ENCODE assay signal across 27 cellular contexts in genomic region chr1:53067886-53068285, GRCh38. TPM values are rescaled to one million over a fixed set of nuclear protein-coding genes. Genes with fewer than 3 reads are reported as not detected.
"Had no signal": no experiment of that assay in that cellular context is flagged by ENCODE, and none has a peak within 500 bp of the region (broad histone marks: within the 10 kb centered on the region; RNA-seq: fewer than 3 reads in every experiment).

No MANE protein-coding gene starts in this region.

- H2AFZ ChIP-seq: hepatocyte had no signal

- H3K79me2 ChIP-seq: hepatocyte had no signal

- H3K27ac Mint-ChIP-seq: mesothelial cell of epicardium; natural killer cell; nephron progenitor cell; progenitor cell of endocrine pancreas; stimulated activated memory B cell treated with anti-CD40 and anti-IgM and Interleukin-4, amounts not matched to agents 10 μg/mL and 1 μg/mL and 100 μg/mL, for 72 hours; type B pancreatic cell had no signal

- H3K9me3 ChIP-seq: heart right ventricle, left lung, lower lobe of right lung, ovary, right atrium auricular region, tibial nerve, uterus had no signal

- DNase-seq: heart right ventricle; kidney glomerular epithelial cell; left colon; mammary epithelial cell; mesendoderm; naive B cell; natural killer cell; nephron progenitor cell; stimulated activated CD4-positive, alpha-beta T cell treated with anti-CD3 and anti-CD28 coated beads, Interleukin-1b, Interleukin-23, amount 100 ng/mL, for 48 hours; stimulated activated CD4-positive, alpha-beta T cell treated with anti-CD3 and anti-CD28 coated beads, Interleukin-2, amount 100 ng/mL, for 48 hours; stimulated activated CD4-positive, alpha-beta T cell treated with anti-CD3 and anti-CD28 coated beads, Interleukin-4, amount 100 ng/mL, for 4 hours; stimulated activated naive CD4-positive, alpha-beta T cell treated with Interleukin-2 at 50 U/mL for 16 hours; stimulated activated naive CD8-positive, alpha-beta T cell treated with anti-CD3 and anti-CD28 coated beads, Interleukin-15, amount 100 ng/mL, for 72 hours; substantia nigra had no signal

- H3K27me3 ChIP-seq: ovary, right atrium auricular region, uterus had no signal

- H3K27ac ChIP-seq: hepatocyte, left lung, lower lobe of right lung, ovary had no signal

- H3K4me3 ChIP-seq: heart right ventricle, hepatocyte, left lung, lower lobe of right lung, ovary, right atrium auricular region, smooth muscle cell, uterus had no signal

- H3K36me3 ChIP-seq: left lung, ovary, right atrium auricular region, uterus had no signal

- H3K4me2 ChIP-seq: hepatocyte, smooth muscle cell had no signal

- H3K4me3 Mint-ChIP-seq: mesothelial cell of epicardium; naive B cell; natural killer cell; nephron progenitor cell; stimulated activated memory B cell treated with anti-CD40 and anti-IgM and Interleukin-4, amounts not matched to agents 10 μg/mL and 1 μg/mL and 100 μg/mL, for 72 hours; stimulated activated naive CD8-positive, alpha-beta T cell treated with anti-CD3 and anti-CD28 coated beads, Interleukin-15, amount 100 ng/mL, for 72 hours; type B pancreatic cell had no signal

- ATAC-seq: left colon; left lung; lower lobe of right lung; natural killer cell; stimulated activated memory B cell treated with anti-CD40 and anti-IgM and Interleukin-4, amounts not matched to agents 10 μg/mL and 1 μg/mL and 100 μg/mL, for 72 hours; stimulated activated naive CD8-positive, alpha-beta T cell treated with anti-CD3 and anti-CD28 coated beads, Interleukin-15, amount 100 ng/mL, for 72 hours had no signal

- H3K9me3 Mint-ChIP-seq: mesothelial cell of epicardium; naive B cell; natural killer cell; nephron progenitor cell; stimulated activated memory B cell treated with anti-CD40 and anti-IgM and Interleukin-4, amounts not matched to agents 10 μg/mL and 1 μg/mL and 100 μg/mL, for 72 hours; stimulated activated naive CD8-positive, alpha-beta T cell treated with anti-CD3 and anti-CD28 coated beads, Interleukin-15, amount 100 ng/mL, for 72 hours; type B pancreatic cell had no signal

- H3K36me3 Mint-ChIP-seq: mesothelial cell of epicardium; naive B cell; natural killer cell; stimulated activated memory B cell treated with anti-CD40 and anti-IgM and Interleukin-4, amounts not matched to agents 10 μg/mL and 1 μg/mL and 100 μg/mL, for 72 hours; type B pancreatic cell had no signal

- FAIRE-seq: keratinocyte had no signal

RNA-seq across cellular contexts. Expression of gene PODN, which starts 5.9 kb away (rescaled TPM):
- total RNA-seq: mammary epithelial cell had no signal
